In genomic region chr1:33119050-33119449, GRCh38 we compare ENCODE assay signal across 13 cellular contexts.
"Had no signal": no experiment of that assay in that cellular context is flagged by ENCODE, and none has a peak within 500 bp of the region (broad histone marks: within the 10 kb centered on the region; RNA-seq: fewer than 3 reads in every experiment).

No MANE protein-coding gene starts in this region.

- H3K27ac Mint-ChIP-seq: natural killer cell treated with Interleukin-12 subunit alpha and Interleukin-12 subunit beta and Interleukin-15 and Interleukin-18, amount 100 ng/mL, for 72 hours had no signal

- H3K4me1 ChIP-seq: gastrocnemius medialis, heart right ventricle, uterus had no signal

- ATAC-seq: gastrocnemius medialis, heart right ventricle, left lobe of liver had no signal

- H3K4me3 ChIP-seq: cardiac muscle cell, gastrocnemius medialis, heart right ventricle, spleen, uterus had no signal

- H3K36me3 Mint-ChIP-seq: natural killer cell treated with Interleukin-12 subunit alpha and Interleukin-12 subunit beta and Interleukin-15 and Interleukin-18, amount 100 ng/mL, for 72 hours had no signal

- DNase-seq: activated CD8-positive, alpha-beta memory T cell treated with anti-CD3 and anti-CD28 coated beads for 24 hours; effector CD4-positive, alpha-beta T cell; gastrocnemius medialis; heart right ventricle; islet precursor cell; spleen; stimulated activated CD4-positive, alpha-beta T cell treated with anti-CD3 and anti-CD28 coated beads, Interleukin-1b, Interleukin-23, amount 100 ng/mL, for 48 hours; stimulated activated naive CD4-positive, alpha-beta T cell treated with Interleukin-2 at 50 U/mL for 16 hours; T1000; uterus had no signal

- H3K36me3 ChIP-seq: cardiac muscle cell, gastrocnemius medialis, spleen, uterus had no signal

- H3K27me3 Mint-ChIP-seq: natural killer cell treated with Interleukin-12 subunit alpha and Interleukin-12 subunit beta and Interleukin-15 and Interleukin-18, amount 100 ng/mL, for 72 hours had no signal

- H3K4me3 Mint-ChIP-seq: natural killer cell treated with Interleukin-12 subunit alpha and Interleukin-12 subunit beta and Interleukin-15 and Interleukin-18, amount 100 ng/mL, for 72 hours had no signal

- H3K27ac ChIP-seq: cardiac muscle cell, gastrocnemius medialis, heart right ventricle, uterus had no signal

- H3K27me3 ChIP-seq: cardiac muscle cell, gastrocnemius medialis, heart right ventricle, spleen, uterus had no signal

- H3K9me3 Mint-ChIP-seq: natural killer cell treated with Interleukin-12 subunit alpha and Interleukin-12 subunit beta and Interleukin-15 and Interleukin-18, amount 100 ng/mL, for 72 hours had no signal
